1 cellular context compared by ENCODE assay signal in the genomic region with DNA sequence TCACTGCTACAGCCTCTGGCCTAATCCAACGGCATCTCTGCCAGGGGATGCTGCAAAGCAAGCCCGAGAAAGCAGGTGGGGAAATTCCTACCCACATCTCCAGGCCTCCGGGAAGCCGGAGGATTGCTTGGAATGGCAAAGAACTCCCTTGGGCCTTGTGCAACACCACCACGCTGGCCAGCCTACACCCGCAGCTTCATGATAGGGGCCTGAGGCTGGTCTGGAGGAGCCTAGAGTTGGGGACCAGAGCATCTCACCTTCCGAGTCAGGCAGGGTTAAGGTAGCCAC.
TF ChIP-seq lines count a peak whose summit lies in the region.

No MANE protein-coding gene starts in this region.

TF ChIP-seq in GM23338, 12 proteins besides CTCF, POLR2A, EP300 and RAD21:
- TF ChIP-seq JUNB (IDR thresholded peaks at IDR 0.05; ENCODE audit: unreplicated experiment) (no peak), EZH2phosphoT487 (IDR thresholded peaks at IDR 0.05; ENCODE audit: unreplicated experiment) (no peak), STAT1 (IDR thresholded peaks at IDR 0.05; ENCODE audit: unreplicated experiment) (no peak), NANOG (IDR thresholded peaks at IDR 0.05; ENCODE audit: borderline replicate concordance) (no peak), ZNF114 (CRISPR knock-in tag; IDR thresholded peaks at IDR 0.05) (no peak), ZNF331 (CRISPR knock-in tag; IDR thresholded peaks at IDR 0.05; ENCODE audit: low read depth) (no peak), EZH2 (IDR thresholded peaks at IDR 0.05; ENCODE audit: low read depth, unreplicated experiment) (no peak), CREB1 (CRISPR knock-in tag; IDR thresholded peaks at IDR 0.05; ENCODE audit: low read depth) (no peak), POLR2AphosphoS5 (IDR thresholded peaks at IDR 0.05; ENCODE audit: low read depth) (no peak)
- TF ChIP-seq, protein P1, sequence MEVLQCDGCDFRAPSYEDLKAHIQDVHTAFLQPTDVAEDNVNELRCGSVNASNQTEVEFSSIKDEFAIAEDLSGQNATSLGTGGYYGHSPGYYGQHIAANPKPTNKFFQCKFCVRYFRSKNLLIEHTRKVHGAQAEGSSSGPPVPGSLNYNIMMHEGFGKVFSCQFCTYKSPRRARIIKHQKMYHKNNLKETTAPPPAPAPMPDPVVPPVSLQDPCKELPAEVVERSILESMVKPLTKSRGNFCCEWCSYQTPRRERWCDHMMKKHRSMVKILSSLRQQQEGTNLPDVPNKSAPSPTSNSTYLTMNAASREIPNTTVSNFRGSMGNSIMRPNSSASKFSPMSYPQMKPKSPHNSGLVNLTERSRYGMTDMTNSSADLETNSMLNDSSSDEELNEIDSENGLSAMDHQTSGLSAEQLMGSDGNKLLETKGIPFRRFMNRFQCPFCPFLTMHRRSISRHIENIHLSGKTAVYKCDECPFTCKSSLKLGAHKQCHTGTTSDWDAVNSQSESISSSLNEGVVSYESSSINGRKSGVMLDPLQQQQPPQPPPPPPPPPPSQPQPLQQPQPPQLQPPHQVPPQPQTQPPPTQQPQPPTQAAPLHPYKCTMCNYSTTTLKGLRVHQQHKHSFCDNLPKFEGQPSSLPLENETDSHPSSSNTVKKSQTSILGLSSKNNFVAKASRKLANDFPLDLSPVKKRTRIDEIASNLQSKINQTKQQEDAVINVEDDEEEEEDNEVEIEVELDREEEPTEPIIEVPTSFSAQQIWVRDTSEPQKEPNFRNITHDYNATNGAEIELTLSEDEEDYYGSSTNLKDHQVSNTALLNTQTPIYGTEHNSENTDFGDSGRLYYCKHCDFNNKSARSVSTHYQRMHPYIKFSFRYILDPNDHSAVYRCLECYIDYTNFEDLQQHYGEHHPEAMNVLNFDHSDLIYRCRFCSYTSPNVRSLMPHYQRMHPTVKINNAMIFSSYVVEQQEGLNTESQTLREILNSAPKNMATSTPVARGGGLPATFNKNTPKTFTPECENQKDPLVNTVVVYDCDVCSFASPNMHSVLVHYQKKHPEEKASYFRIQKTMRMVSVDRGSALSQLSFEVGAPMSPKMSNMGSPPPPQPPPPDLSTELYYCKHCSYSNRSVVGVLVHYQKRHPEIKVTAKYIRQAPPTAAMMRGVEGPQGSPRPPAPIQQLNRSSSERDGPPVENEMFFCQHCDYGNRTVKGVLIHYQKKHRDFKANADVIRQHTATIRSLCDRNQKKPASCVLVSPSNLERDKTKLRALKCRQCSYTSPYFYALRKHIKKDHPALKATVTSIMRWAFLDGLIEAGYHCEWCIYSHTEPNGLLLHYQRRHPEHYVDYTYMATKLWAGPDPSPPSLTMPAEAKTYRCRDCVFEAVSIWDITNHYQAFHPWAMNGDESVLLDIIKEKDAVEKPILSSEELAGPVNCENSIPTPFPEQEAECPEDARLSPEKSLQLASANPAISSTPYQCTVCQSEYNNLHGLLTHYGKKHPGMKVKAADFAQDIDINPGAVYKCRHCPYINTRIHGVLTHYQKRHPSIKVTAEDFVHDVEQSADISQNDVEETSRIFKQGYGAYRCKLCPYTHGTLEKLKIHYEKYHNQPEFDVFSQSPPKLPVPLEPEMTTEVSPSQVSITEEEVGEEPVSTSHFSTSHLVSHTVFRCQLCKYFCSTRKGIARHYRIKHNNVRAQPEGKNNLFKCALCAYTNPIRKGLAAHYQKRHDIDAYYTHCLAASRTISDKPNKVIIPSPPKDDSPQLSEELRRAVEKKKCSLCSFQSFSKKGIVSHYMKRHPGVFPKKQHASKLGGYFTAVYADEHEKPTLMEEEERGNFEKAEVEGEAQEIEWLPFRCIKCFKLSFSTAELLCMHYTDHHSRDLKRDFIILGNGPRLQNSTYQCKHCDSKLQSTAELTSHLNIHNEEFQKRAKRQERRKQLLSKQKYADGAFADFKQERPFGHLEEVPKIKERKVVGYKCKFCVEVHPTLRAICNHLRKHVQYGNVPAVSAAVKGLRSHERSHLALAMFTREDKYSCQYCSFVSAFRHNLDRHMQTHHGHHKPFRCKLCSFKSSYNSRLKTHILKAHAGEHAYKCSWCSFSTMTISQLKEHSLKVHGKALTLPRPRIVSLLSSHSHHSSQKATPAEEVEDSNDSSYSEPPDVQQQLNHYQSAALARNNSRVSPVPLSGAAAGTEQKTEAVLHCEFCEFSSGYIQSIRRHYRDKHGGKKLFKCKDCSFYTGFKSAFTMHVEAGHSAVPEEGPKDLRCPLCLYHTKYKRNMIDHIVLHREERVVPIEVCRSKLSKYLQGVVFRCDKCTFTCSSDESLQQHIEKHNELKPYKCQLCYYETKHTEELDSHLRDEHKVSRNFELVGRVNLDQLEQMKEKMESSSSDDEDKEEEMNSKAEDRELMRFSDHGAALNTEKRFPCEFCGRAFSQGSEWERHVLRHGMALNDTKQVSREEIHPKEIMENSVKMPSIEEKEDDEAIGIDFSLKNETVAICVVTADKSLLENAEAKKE (CRISPR knock-in tag; IDR thresholded peaks at IDR 0.05): no peak
- TF ChIP-seq, protein P2, sequence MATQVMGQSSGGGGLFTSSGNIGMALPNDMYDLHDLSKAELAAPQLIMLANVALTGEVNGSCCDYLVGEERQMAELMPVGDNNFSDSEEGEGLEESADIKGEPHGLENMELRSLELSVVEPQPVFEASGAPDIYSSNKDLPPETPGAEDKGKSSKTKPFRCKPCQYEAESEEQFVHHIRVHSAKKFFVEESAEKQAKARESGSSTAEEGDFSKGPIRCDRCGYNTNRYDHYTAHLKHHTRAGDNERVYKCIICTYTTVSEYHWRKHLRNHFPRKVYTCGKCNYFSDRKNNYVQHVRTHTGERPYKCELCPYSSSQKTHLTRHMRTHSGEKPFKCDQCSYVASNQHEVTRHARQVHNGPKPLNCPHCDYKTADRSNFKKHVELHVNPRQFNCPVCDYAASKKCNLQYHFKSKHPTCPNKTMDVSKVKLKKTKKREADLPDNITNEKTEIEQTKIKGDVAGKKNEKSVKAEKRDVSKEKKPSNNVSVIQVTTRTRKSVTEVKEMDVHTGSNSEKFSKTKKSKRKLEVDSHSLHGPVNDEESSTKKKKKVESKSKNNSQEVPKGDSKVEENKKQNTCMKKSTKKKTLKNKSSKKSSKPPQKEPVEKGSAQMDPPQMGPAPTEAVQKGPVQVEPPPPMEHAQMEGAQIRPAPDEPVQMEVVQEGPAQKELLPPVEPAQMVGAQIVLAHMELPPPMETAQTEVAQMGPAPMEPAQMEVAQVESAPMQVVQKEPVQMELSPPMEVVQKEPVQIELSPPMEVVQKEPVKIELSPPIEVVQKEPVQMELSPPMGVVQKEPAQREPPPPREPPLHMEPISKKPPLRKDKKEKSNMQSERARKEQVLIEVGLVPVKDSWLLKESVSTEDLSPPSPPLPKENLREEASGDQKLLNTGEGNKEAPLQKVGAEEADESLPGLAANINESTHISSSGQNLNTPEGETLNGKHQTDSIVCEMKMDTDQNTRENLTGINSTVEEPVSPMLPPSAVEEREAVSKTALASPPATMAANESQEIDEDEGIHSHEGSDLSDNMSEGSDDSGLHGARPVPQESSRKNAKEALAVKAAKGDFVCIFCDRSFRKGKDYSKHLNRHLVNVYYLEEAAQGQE (IDR thresholded peaks at IDR 0.05; ENCODE audit: unreplicated experiment): no peak
- TF ChIP-seq, protein P3, sequence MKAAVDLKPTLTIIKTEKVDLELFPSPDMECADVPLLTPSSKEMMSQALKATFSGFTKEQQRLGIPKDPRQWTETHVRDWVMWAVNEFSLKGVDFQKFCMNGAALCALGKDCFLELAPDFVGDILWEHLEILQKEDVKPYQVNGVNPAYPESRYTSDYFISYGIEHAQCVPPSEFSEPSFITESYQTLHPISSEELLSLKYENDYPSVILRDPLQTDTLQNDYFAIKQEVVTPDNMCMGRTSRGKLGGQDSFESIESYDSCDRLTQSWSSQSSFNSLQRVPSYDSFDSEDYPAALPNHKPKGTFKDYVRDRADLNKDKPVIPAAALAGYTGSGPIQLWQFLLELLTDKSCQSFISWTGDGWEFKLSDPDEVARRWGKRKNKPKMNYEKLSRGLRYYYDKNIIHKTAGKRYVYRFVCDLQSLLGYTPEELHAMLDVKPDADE (IDR thresholded peaks at IDR 0.05): no peak
TF ChIP-seq in GM23338: peak in this region for 0.
